In genomic region chr1:19532519-19532918, GRCh38 we compare ENCODE assay signal across 1 cellular context.
TF ChIP-seq lines count a peak whose summit lies in the region.

No MANE protein-coding gene starts in this region.

TF ChIP-seq in HepG2, 621 proteins besides CTCF, POLR2A, EP300 and RAD21 (continued from another document):
- TF ChIP-seq, protein P1, sequence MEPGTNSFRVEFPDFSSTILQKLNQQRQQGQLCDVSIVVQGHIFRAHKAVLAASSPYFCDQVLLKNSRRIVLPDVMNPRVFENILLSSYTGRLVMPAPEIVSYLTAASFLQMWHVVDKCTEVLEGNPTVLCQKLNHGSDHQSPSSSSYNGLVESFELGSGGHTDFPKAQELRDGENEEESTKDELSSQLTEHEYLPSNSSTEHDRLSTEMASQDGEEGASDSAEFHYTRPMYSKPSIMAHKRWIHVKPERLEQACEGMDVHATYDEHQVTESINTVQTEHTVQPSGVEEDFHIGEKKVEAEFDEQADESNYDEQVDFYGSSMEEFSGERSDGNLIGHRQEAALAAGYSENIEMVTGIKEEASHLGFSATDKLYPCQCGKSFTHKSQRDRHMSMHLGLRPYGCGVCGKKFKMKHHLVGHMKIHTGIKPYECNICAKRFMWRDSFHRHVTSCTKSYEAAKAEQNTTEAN (CRISPR knock-in tag; conservative IDR thresholded peaks at IDR 0.05): no peak
- TF ChIP-seq ZNF550 (CRISPR knock-in tag; IDR thresholded peaks at IDR 0.05; ENCODE audit: borderline replicate concordance): no peak
